Comparison of ENCODE assay signal across 23 cellular contexts in genomic region chr6:144951730-144952437, GRCh38.
"Had no signal": no experiment of that assay in that cellular context is flagged by ENCODE, and none has a peak within 500 bp of the region (broad histone marks: within the 10 kb centered on the region; RNA-seq: fewer than 3 reads in every experiment).

No MANE protein-coding gene starts in this region.

- H3K27ac ChIP-seq: ascending aorta, body of pancreas, Peyer's patch had no signal

- H3K27me3 ChIP-seq: ascending aorta, body of pancreas, Peyer's patch had no signal

- H3K4me1 ChIP-seq: ascending aorta, Peyer's patch had no signal

- DNase-seq: activated CD4-positive, alpha-beta memory T cell treated with anti-CD3 and anti-CD28 coated beads for 36 hours; activated CD4-positive, alpha-beta T cell treated with anti-CD3 and anti-CD28 coated beads, Interleukin-2, amount 10 ng/mL, durations not matched to agents 7 days and 5 days; activated CD4-positive, CD25-positive, alpha-beta regulatory T cell; activated CD8-positive, alpha-beta memory T cell treated with anti-CD3 and anti-CD28 coated beads for 24 hours; activated effector memory CD4-positive, alpha-beta T cell treated with anti-CD3 and anti-CD28 coated beads, Interleukin-2, amount 50 U/mL, for 16 hours; activated naive CD4-positive, alpha-beta T cell treated with Interleukin-2 at 50 U/mL for 16 hours; activated naive CD8-positive, alpha-beta T cell treated with anti-CD3 and anti-CD28 coated beads, Interleukin-2, amount 50 U/mL, for 24 hours; activated T-cell treated with anti-CD3 and anti-CD28 coated beads, Interleukin-2, amount 50 U/mL, for 4 hours; amniotic stem cell; body of pancreas; central memory CD4-positive, alpha-beta T cell; MM.1S; NCI-H1105; NCI-H1436 treated with DMSO at 0.1 percent for 48 hours; NCI-H187 treated with DMSO at 0.1 percent for 48 hours; NCI-H2081 treated with DMSO at 0.1 percent for 48 hours; NCI-H446; Peyer's patch; SHP77 treated with DMSO at 0.1 percent for 48 hours; T-helper 17 cell; T1000 had no signal

- H3K27ac Mint-ChIP-seq: activated CD4-positive, alpha-beta memory T cell treated with anti-CD3 and anti-CD28 coated beads for 36 hours; activated CD4-positive, alpha-beta T cell treated with anti-CD3 and anti-CD28 coated beads, Interleukin-2, amount 10 ng/mL, durations not matched to agents 7 days and 5 days; activated naive CD4-positive, alpha-beta T cell treated with anti-CD3 and anti-CD28 coated beads, Interleukin-2, amount 50 U/mL, for 72 hours; activated naive CD8-positive, alpha-beta T cell treated with anti-CD3 and anti-CD28 coated beads, Interleukin-2, amount 50 U/mL, for 24 hours; T-helper 17 cell had no signal

- H3K4me3 ChIP-seq: ascending aorta, body of pancreas, Peyer's patch had no signal

- H3K9me3 ChIP-seq: ascending aorta, body of pancreas, Peyer's patch had no signal

- H3K4me3 Mint-ChIP-seq: activated CD4-positive, alpha-beta memory T cell treated with anti-CD3 and anti-CD28 coated beads for 36 hours; activated CD4-positive, alpha-beta T cell treated with anti-CD3 and anti-CD28 coated beads, Interleukin-2, amount 10 ng/mL, durations not matched to agents 7 days and 5 days; activated naive CD8-positive, alpha-beta T cell treated with anti-CD3 and anti-CD28 coated beads, Interleukin-2, amount 50 U/mL, for 24 hours; activated T-cell treated with anti-CD3 and anti-CD28 coated beads, Interleukin-2, amount 50 U/mL, for 4 hours; T-helper 17 cell had no signal

- H3K4me1 Mint-ChIP-seq: activated CD4-positive, alpha-beta T cell treated with anti-CD3 and anti-CD28 coated beads, Interleukin-2, amount 10 ng/mL, durations not matched to agents 7 days and 5 days; activated naive CD8-positive, alpha-beta T cell treated with anti-CD3 and anti-CD28 coated beads, Interleukin-2, amount 50 U/mL, for 24 hours; T-helper 17 cell had no signal

- H3K9me3 Mint-ChIP-seq: activated CD4-positive, alpha-beta memory T cell treated with anti-CD3 and anti-CD28 coated beads for 36 hours; activated CD4-positive, alpha-beta T cell treated with anti-CD3 and anti-CD28 coated beads, Interleukin-2, amount 10 ng/mL, durations not matched to agents 7 days and 5 days; activated naive CD4-positive, alpha-beta T cell treated with anti-CD3 and anti-CD28 coated beads, Interleukin-2, amount 50 U/mL, for 72 hours; activated naive CD8-positive, alpha-beta T cell treated with anti-CD3 and anti-CD28 coated beads, Interleukin-2, amount 50 U/mL, for 24 hours; activated T-cell treated with anti-CD3 and anti-CD28 coated beads, Interleukin-2, amount 50 U/mL, for 4 hours had no signal

- ATAC-seq: activated naive CD4-positive, alpha-beta T cell treated with anti-CD3 and anti-CD28 coated beads, Interleukin-2, amount 50 U/mL, for 72 hours; activated naive CD8-positive, alpha-beta T cell treated with anti-CD3 and anti-CD28 coated beads, Interleukin-2, amount 50 U/mL, for 24 hours; activated T-cell treated with anti-CD3 and anti-CD28 coated beads, Interleukin-2, amount 50 U/mL, for 4 hours; body of pancreas; T-helper 17 cell had no signal

- H3K36me3 ChIP-seq: ascending aorta, Peyer's patch had no signal

- H3K36me3 Mint-ChIP-seq: activated CD4-positive, alpha-beta memory T cell treated with anti-CD3 and anti-CD28 coated beads for 36 hours; activated naive CD4-positive, alpha-beta T cell treated with anti-CD3 and anti-CD28 coated beads, Interleukin-2, amount 50 U/mL, for 72 hours had no signal
